7 cellular contexts compared by ENCODE assay signal in the genomic region with DNA sequence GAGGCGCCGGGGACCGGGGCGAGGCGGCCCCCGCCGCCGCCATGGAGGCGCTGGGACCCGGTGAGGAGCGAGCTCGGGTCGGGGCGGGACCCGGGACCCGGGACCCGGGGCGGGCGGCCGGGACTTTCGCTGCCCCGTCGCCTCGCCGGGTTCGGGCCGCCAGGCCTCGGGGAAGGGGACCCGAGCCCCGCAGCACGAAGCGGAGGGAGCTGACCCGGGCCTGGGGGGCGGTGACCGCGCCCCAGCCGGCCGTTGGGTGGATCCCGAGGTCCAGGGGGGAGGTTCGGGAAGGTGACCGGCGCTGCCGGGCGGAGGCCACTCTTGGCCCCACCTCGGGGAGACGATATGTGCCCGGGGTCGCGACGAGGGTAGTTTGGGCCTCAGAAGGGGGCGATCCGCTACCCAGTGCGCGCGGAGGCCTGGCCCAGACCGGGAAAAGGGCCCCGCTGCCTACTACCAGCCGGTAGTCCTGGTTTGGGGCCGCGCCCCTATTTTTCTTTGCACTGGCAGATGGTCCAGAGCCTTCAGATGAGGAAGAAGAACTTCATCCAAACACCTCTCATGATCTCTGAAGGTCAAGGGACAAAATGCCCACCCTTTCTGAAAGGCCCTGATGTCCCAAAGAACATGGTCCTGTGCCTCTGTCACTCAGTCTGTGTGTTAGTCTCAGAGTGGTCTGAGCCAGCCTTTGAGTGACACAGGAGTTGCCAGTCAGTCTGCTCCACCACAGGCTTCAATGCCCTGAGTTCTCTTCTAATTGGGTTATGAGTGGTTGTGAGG. TPM values are rescaled to one million over a fixed set of nuclear protein-coding genes. Genes with fewer than 3 reads are reported as not detected.
DNase-seq lines count a peak whose midpoint lies in the region; ATAC-seq, FAIRE-seq and TF ChIP-seq lines count a peak whose summit lies in the region.

No MANE protein-coding gene starts in this region.

- H3K4me1 ChIP-seq in endothelial cell of umbilical vein (ENCODE audit: control insufficient read depth, extremely low read depth, insufficient read depth, low read length) (peaks cover 12% of the 10 kb centered on the region), stomach smooth muscle (ENCODE audit: control insufficient read depth, insufficient read depth, low read length) (peaks cover 15% of the 10 kb centered on the region)

- H3K36me3 Mint-ChIP-seq in memory B cell = peaks cover 1% of the 10 kb centered on the region

- peak overlapping the region; percentile 65 for H3K27ac ChIP-seq in endothelial cell of umbilical vein (ENCODE audit: insufficient read depth, low read depth, low read length)
- peak overlapping the region; percentile 76 for H3K27ac ChIP-seq in stomach smooth muscle (ENCODE audit: low read length)

- H3K9ac ChIP-seq in endothelial cell of umbilical vein (replicated peaks; ENCODE audit: extremely low read depth, insufficient read depth, low read length) = peak overlapping the region; percentile 83
- peak overlapping the region; percentile 80 to 85 for H3K9ac ChIP-seq in stomach smooth muscle (ENCODE audit: low read length in 2 of 2)

- H3K27me3 Mint-ChIP-seq in memory B cell = no peaks in the 10 kb centered on the region

- H3K79me2 ChIP-seq in endothelial cell of umbilical vein (ENCODE audit: control insufficient read depth, insufficient read depth, low read length) = peaks cover 19% of the 10 kb centered on the region

- ATAC-seq in memory B cell (ENCODE audit: low read depth) = peak; percentile 57

- peak; percentile 43 for FAIRE-seq in endothelial cell of umbilical vein (lab: Jason Lieb, UNC)

- H3K36me3 ChIP-seq in endothelial cell of umbilical vein (ENCODE audit: control insufficient read depth in 2 of 2, extremely low read depth in 1 of 2, insufficient read depth in 2 of 2, low read length in 2 of 2) = no peaks in the 10 kb centered on the region
- H3K36me3 ChIP-seq in stomach smooth muscle (ENCODE audit: control insufficient read depth in 2 of 2, insufficient read depth in 2 of 2, low read length in 2 of 2) = no peaks in the 10 kb centered on the region

- peak; percentile 29 for TF ChIP-seq POLR2A in endothelial cell of umbilical vein (IDR thresholded peaks at IDR 0.05; ENCODE audit: low read depth, low read length)

- dilution Hi-C loops in endothelial cell of umbilical vein (cut with MboI; ENCODE audit: extremely low pct_ligation_motif_present, low sequenced_read_pairs) = no loop called here

- no peak for TF ChIP-seq CTCF in GM10266 (IDR thresholded peaks at IDR 0.05; ENCODE audit: control insufficient read depth, insufficient read depth, low read depth, missing control alignments)
- TF ChIP-seq CTCF in endothelial cell of umbilical vein (IDR thresholded peaks at IDR 0.05; ENCODE audit: extremely low read depth in 1 of 2, insufficient read depth in 1 of 2, low read depth in 1 of 2, low read length in 2 of 2) = no peak

- H3K4me3 ChIP-seq in endothelial cell of umbilical vein (replicated peaks in 1 of 3; ENCODE audit: insufficient read depth in 1 of 3, low read depth in 1 of 3, low read length in 3 of 3) = peak overlapping the region; percentile 71 to 93 (median 85)
- H3K4me3 ChIP-seq in stomach smooth muscle (ENCODE audit: low read length in 2 of 2) = peak overlapping the region; percentile 67 to 83

- peak; percentile 68 for DNase-seq in GM10266 (ENCODE audit: extremely low spot score)
- peak; percentile 31 for DNase-seq in HuH-7 (ENCODE audit: low spot score)
- peak; percentile 26 to 35 for DNase-seq in activated CD4-positive, alpha-beta T cell treated with anti-CD3 and anti-CD28 coated beads, Interleukin-2, amount 50 U/mL, for 48 hours
- peak; percentile 54 for DNase-seq in endothelial cell of umbilical vein (ENCODE audit: low read depth, low spot score)
- DNase-seq in memory B cell (ENCODE audit: low spot score in 2 of 2) = peak in 1 of 2 donors; percentile 35
- DNase-seq in NCI-H2107 (lab: John Stamatoyannopoulos, UW) = no peak

- CTCF ChIA-PET in endothelial cell of umbilical vein (lab: Charles Lee) = interaction anchor here (1.4 kb wide), 1 partner anchor 11 kb away, joined by 3 read pairs; no protein-coding TSS in a partner anchor

- H4K20me1 ChIP-seq in endothelial cell of umbilical vein (replicated peaks; ENCODE audit: control insufficient read depth, extremely low read depth, insufficient read depth, low read length) = no peaks in the 10 kb centered on the region

- H3K9me3 ChIP-seq in endothelial cell of umbilical vein (replicated peaks; ENCODE audit: control insufficient read depth, insufficient read depth, low read length) (no peaks in the 10 kb centered on the region), stomach smooth muscle (ENCODE audit: control insufficient read depth in 2 of 2, low read length in 2 of 2) (no peaks in the 10 kb centered on the region)

- peak overlapping the region; percentile 96 for H3K4me2 ChIP-seq in endothelial cell of umbilical vein (ENCODE audit: insufficient read depth, low read length)

- H3K27me3 ChIP-seq in endothelial cell of umbilical vein (ENCODE audit: control insufficient read depth in 2 of 2, insufficient read depth in 2 of 2, low read length in 2 of 2) = no peaks in the 10 kb centered on the region
- H3K27me3 ChIP-seq in stomach smooth muscle (ENCODE audit: control insufficient read depth in 1 of 2, insufficient read depth in 2 of 2, low read length in 2 of 2) = no peaks in the 10 kb centered on the region

- BruUV-seq in endothelial cell of umbilical vein (replicated peaks; lab: Mats Ljungman, UMichigan) = no TSS peak

- H3K4me1 Mint-ChIP-seq in memory B cell = peaks cover 21% of the 10 kb centered on the region

- peak overlapping the region; percentile 73 for H3K27ac Mint-ChIP-seq in memory B cell

- H3K9me3 Mint-ChIP-seq in memory B cell = no peaks in the 10 kb centered on the region

- intact Hi-C loops in endothelial cell of umbilical vein (cut with micrococcal nuclease) = no loop called here

- no peaks in the 10 kb centered on the region for H3K9me1 ChIP-seq in endothelial cell of umbilical vein (replicated peaks; ENCODE audit: control insufficient read depth, extremely low read depth, insufficient read depth, low read length)

- peak overlapping the region; percentile 96 for H2AFZ ChIP-seq in endothelial cell of umbilical vein (ENCODE audit: low read depth, low read length)

- POLR2A ChIA-PET in endothelial cell of umbilical vein (lab: Charles Lee) = no interaction called here

- peak overlapping the region; percentile 86 for H3K4me3 Mint-ChIP-seq in memory B cell

TF ChIP-seq in endothelial cell of umbilical vein, 7 proteins besides CTCF, POLR2A, EP300 and RAD21:
- no peak for TF ChIP-seq MYC (IDR thresholded peaks at IDR 0.05; ENCODE audit: low read depth, low read length)
- no peak for TF ChIP-seq GATA2 (IDR thresholded peaks at IDR 0.05; ENCODE audit: insufficient read depth, insufficient read length, low read depth, low read length)
- TF ChIP-seq, protein P1, sequence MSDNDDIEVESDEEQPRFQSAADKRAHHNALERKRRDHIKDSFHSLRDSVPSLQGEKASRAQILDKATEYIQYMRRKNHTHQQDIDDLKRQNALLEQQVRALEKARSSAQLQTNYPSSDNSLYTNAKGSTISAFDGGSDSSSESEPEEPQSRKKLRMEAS (IDR thresholded peaks at IDR 0.05; ENCODE audit: insufficient read depth, insufficient read length) = no peak
- TF ChIP-seq POLR2AphosphoS5 (IDR thresholded peaks at IDR 0.05; ENCODE audit: insufficient read depth, low read depth, low read length) = no peak
- no peak for TF ChIP-seq FOS (IDR thresholded peaks at IDR 0.05; ENCODE audit: borderline replicate concordance, insufficient read depth, low read length)
- no peak for TF ChIP-seq EZH2 (IDR thresholded peaks at IDR 0.05; ENCODE audit: borderline replicate concordance, low read depth, low read length, severe bottlenecking)
- no peak for TF ChIP-seq JUN (IDR thresholded peaks at IDR 0.05; ENCODE audit: borderline replicate concordance, insufficient read depth, insufficient read length, low read depth)

RNA-seq across cellular contexts. Expression of a gene that starts 0.8 kb away (rescaled TPM):
- 16.2 and 19.8 TPM in 2 replicates for total RNA-seq in endothelial cell of umbilical vein
- 9.7 and 11.1 TPM in 2 replicates for polyA plus RNA-seq in endothelial cell of umbilical vein
- polyA plus RNA-seq in endothelial cell of umbilical vein (2011; cell fraction: cytosol; rRNA removed) = 5.4 and 7.9 TPM in 2 replicates
- polyA plus RNA-seq in endothelial cell of umbilical vein (2011; cell fraction: nucleus; rRNA removed) = 30.8 and 34.4 TPM in 2 replicates
- polyA plus RNA-seq in endothelial cell of umbilical vein (2012) = 8.6 and 9.0 TPM in 2 replicates
- polyA minus RNA-seq in endothelial cell of umbilical vein = 55.9 and 57.6 TPM in 2 replicates
- polyA minus RNA-seq in endothelial cell of umbilical vein (2011; cell fraction: cytosol; rRNA and poly(A)+ RNA removed) = 10.3 TPM
- polyA minus RNA-seq in endothelial cell of umbilical vein (2011; cell fraction: nucleus; rRNA and poly(A)+ RNA removed) = 29.4 and 47.1 TPM in 2 replicates

RNA-seq across cellular contexts. Expression of a gene that starts 38.8 kb away (rescaled TPM):
- 33.2 and 39.5 TPM in 2 replicates for total RNA-seq in endothelial cell of umbilical vein
- polyA plus RNA-seq in endothelial cell of umbilical vein = 3.2 and 4.2 TPM in 2 replicates
- polyA plus RNA-seq in endothelial cell of umbilical vein (2011; cell fraction: cytosol; rRNA removed) = 11.2 and 12.1 TPM in 2 replicates
- 12.2 and 19.7 TPM in 2 replicates for polyA plus RNA-seq in endothelial cell of umbilical vein (2011; cell fraction: nucleus; rRNA removed)
- polyA plus RNA-seq in endothelial cell of umbilical vein (2012) = 5.9 and 14.6 TPM in 2 replicates
- polyA minus RNA-seq in endothelial cell of umbilical vein = 10.7 and 22.5 TPM in 2 replicates
- 27.1 TPM for polyA minus RNA-seq in endothelial cell of umbilical vein (2011; cell fraction: cytosol; rRNA and poly(A)+ RNA removed)
- polyA minus RNA-seq in endothelial cell of umbilical vein (2011; cell fraction: nucleus; rRNA and poly(A)+ RNA removed) = 8.0 and 25.6 TPM in 2 replicates
